In the genomic region with DNA sequence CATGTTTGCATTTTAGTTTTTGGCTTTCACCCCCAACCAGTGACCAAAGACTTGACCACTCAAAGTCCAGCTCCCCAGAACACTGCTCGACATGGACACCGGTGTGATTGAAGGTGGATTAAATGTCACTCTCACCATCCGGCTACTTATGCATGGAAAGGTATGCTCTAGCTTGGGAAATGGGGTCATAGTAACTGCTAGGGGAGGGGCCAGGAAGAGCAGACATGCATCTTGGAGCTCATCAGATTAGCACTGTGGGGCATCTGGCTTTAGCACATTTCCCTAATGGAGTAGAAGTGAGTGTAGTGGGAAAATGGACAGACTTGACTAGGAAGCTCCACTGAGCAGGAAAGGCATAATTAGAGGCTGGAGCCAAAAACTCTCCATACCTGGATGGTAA, we compare ENCODE assay signal across 1 cellular context.
TF ChIP-seq lines count a peak whose summit lies in the region.

No MANE protein-coding gene starts in this region.

TF ChIP-seq in IMR-90, 13 proteins besides CTCF, POLR2A, EP300 and RAD21:
- TF ChIP-seq CHD1 (IDR thresholded peaks at IDR 0.05; ENCODE audit: low read depth, low read length) = no peak
